33 cellular contexts compared by ENCODE assay signal in genomic region chr6:144372116-144372515, GRCh38.
"Had no signal": no experiment of that assay in that cellular context is flagged by ENCODE, and none has a peak within 500 bp of the region (broad histone marks: within the 10 kb centered on the region; RNA-seq: fewer than 3 reads in every experiment).

No MANE protein-coding gene starts in this region.

- H3K36me3 ChIP-seq: ascending aorta, cardiac muscle cell, Peyer's patch had no signal

- ATAC-seq: activated CD8-positive, alpha-beta T cell treated with anti-CD3 and anti-CD28 coated beads for 36 hours; activated T-cell treated with anti-CD3 and anti-CD28 coated beads, Interleukin-2, amount 50 U/mL, for 72 hours; activated T-helper 17 cell treated with anti-CD3 and anti-CD28 coated beads, Interleukin-2, amount 50 U/mL, for 72 hours; PC-3; Right ventricle myocardium inferior had no signal

- H3K9me3 ChIP-seq: ascending aorta, Peyer's patch had no signal

- H3K4me3 ChIP-seq: ascending aorta, cardiac muscle cell, Peyer's patch had no signal

- H3K27me3 ChIP-seq: ascending aorta, cardiac muscle cell, Peyer's patch had no signal

- H3K4me1 ChIP-seq: ascending aorta had no signal

- DNase-seq: activated CD4-positive, alpha-beta T cell treated with anti-CD3 and anti-CD28 coated beads for 1 hour; activated CD4-positive, alpha-beta T cell treated with anti-CD3 and anti-CD28 coated beads for 48 hours; activated CD4-positive, alpha-beta T cell treated with anti-CD3 and anti-CD28 coated beads, Interleukin-2, amount 50 U/mL, for 4 hours; activated CD4-positive, CD25-positive, alpha-beta regulatory T cell; activated CD8-positive, alpha-beta T cell treated with anti-CD3 and anti-CD28 coated beads for 36 hours; activated effector memory CD4-positive, alpha-beta T cell treated with anti-CD3 and anti-CD28 coated beads, Interleukin-2, amount 50 U/mL, for 16 hours; activated naive CD4-positive, alpha-beta T cell; activated naive CD8-positive, alpha-beta T cell treated with anti-CD3 and anti-CD28 coated beads, Interleukin-2, amount 10 ng/mL, durations not matched to agents 7 days and 5 days; activated T-cell treated with anti-CD3 and anti-CD28 coated beads, Interleukin-2, amount 50 U/mL, for 1 hour; activated T-cell treated with anti-CD3 and anti-CD28 coated beads, Interleukin-2, amount 50 U/mL, for 72 hours; amygdala; NCI-H1092 treated with DMSO at 0.1 percent for 48 hours; NCI-H1417; NCI-H146; NCI-H187; NCI-H2029 treated with DMSO at 0.1 percent for 48 hours; NCI-H226; NCI-H446 treated with DMSO at 0.1 percent for 48 hours; NCI-H524; NCI-H69; NK-92 treated with Interleukin-12 subunit alpha and Interleukin-12 subunit beta, amount 100 ng/mL, for 24 hours; PC-3; Peyer's patch; RPMI8226; SW 1271; T-helper 1 cell; T-helper 2 cell; T-helper 9 cell had no signal

- H3K27ac ChIP-seq: ascending aorta, cardiac muscle cell, Peyer's patch, VCaP had no signal
